Comparison of ENCODE assay signal across 20 cellular contexts in genomic region chr14:34035934-34036250, GRCh38.
DNase-seq lines count a peak whose midpoint lies in the region; ATAC-seq and TF ChIP-seq lines count a peak whose summit lies in the region.
"Had no signal": no experiment of that assay in that cellular context is flagged by ENCODE, and none has a peak within 500 bp of the region (broad histone marks: within the 10 kb centered on the region; RNA-seq: fewer than 3 reads in every experiment).

No MANE protein-coding gene starts in this region.

- no peaks in the 10 kb centered on the region for H4K20me1 ChIP-seq in mammary epithelial cell (ENCODE audit: insufficient read depth, low read length)

- dilution Hi-C loops in mammary epithelial cell (cut with HindIII; ENCODE audit: low sequenced_read_pairs): no loop called here

- WGBS in mammary epithelial cell (ENCODE audit: low coverage, missing lambda C conversion rate): 100% methylated on average over 1 of the region's 1 CpG

- H3K4me3 Mint-ChIP-seq in T-helper 17 cell: no peak overlapping the region
- H3K4me3 Mint-ChIP-seq: activated CD4-positive, alpha-beta memory T cell treated with anti-CD3 and anti-CD28 coated beads for 36 hours; CD8-positive, alpha-beta memory T cell; naive B cell had no signal

- POLR2A ChIA-PET in RWPE1 (lab: Yijun Ruan, JAX; ENCODE audit: low non-redundant PET): no interaction called here

- no peak overlapping the region for H3K27ac Mint-ChIP-seq in T-helper 17 cell
- H3K27ac Mint-ChIP-seq: activated CD4-positive, alpha-beta memory T cell treated with anti-CD3 and anti-CD28 coated beads for 36 hours; CD8-positive, alpha-beta memory T cell; naive B cell had no signal

- H3K4me3 ChIP-seq in mammary epithelial cell (replicated peaks in 1 of 3; ENCODE audit: insufficient read depth in 1 of 3, low read depth in 2 of 3, low read length in 3 of 3) (no peak overlapping the region), lower lobe of right lung (no peak overlapping the region), stomach smooth muscle (ENCODE audit: low read length in 2 of 2) (peak overlapping the region in 1 of 2 donors; percentile 8)
- H3K4me3 ChIP-seq: uterus had no signal

- DNase-seq in RWPE1 (ENCODE audit: low spot score) (no peak), mammary epithelial cell (no peak), lower lobe of right lung (no peak), T-helper 17 cell (no peak), NCI-H2029 (lab: John Stamatoyannopoulos, UW) (no peak)
- no peak for DNase-seq in activated CD4-positive, alpha-beta T cell treated with anti-CD3 and anti-CD28 coated beads for 4 hours
- DNase-seq: activated CD4-positive, alpha-beta memory T cell treated with anti-CD3 and anti-CD28 coated beads for 36 hours; activated CD4-positive, CD25-positive, alpha-beta regulatory T cell; activated effector memory CD4-positive, alpha-beta T cell treated with Interleukin-2 at 50 U/mL for 16 hours; AML-193; brain microvascular endothelial cell; CD8-positive, alpha-beta memory T cell; cortex of kidney; hippocampal formation; MM.1S; naive B cell; NCI-H1436; stimulated activated CD8-positive, alpha-beta memory T cell treated with anti-CD3 and anti-CD28 coated beads, Interleukin-4, amount 100 ng/mL, for 48 hours; uterus had no signal

- CTCF ChIA-PET in RWPE1 (lab: Yijun Ruan, JAX) (no interaction called here), mammary epithelial cell (lab: Charles Lee; ENCODE audit: low non-redundant PET) (interaction anchor here (0.6 to 0.7 kb wide), 2 partner anchors 24 to 62 kb away, joined by 3 to 4 read pairs; no protein-coding TSS in a partner anchor)

- H3K79me2 ChIP-seq in mammary epithelial cell (ENCODE audit: insufficient read depth, low read length): no peaks in the 10 kb centered on the region

- H3K27me3 Mint-ChIP-seq in T-helper 17 cell: no peaks in the 10 kb centered on the region

- intact Hi-C loops in mammary epithelial cell (cut with micrococcal nuclease): loop anchor here (1.0 to 5.0 kb wide), 4 partner anchors 7 to 191 kb away; no protein-coding TSS in a partner anchor
- intact Hi-C loops in lower lobe of right lung (cut with DNase I): no loop called here

- H3K27ac ChIP-seq in RWPE1: peak overlapping the region; percentile 94
- peak overlapping the region; percentile 85 for H3K27ac ChIP-seq in mammary epithelial cell (ENCODE audit: insufficient read depth, low read depth, low read length)
- peak overlapping the region; percentile 48 for H3K27ac ChIP-seq in lower lobe of right lung
- peak overlapping the region; percentile 24 for H3K27ac ChIP-seq in stomach smooth muscle (ENCODE audit: low read length)
- H3K27ac ChIP-seq: brain microvascular endothelial cell had no signal

- H3K36me3 Mint-ChIP-seq in T-helper 17 cell (ENCODE audit: low read depth): peaks cover 4% of the 10 kb centered on the region
- H3K36me3 Mint-ChIP-seq: activated CD4-positive, alpha-beta memory T cell treated with anti-CD3 and anti-CD28 coated beads for 36 hours; naive B cell had no signal

- TF ChIP-seq CTCF in RWPE1 (conservative IDR thresholded peaks at IDR 0.05; ENCODE audit: low read depth) (no peak), mammary epithelial cell (conservative IDR thresholded peaks at IDR 0.05 in 1 of 2, IDR thresholded peaks at IDR 0.05 in 1 of 2; ENCODE audit: extremely low read depth in 1 of 2, insufficient read depth in 1 of 2, low read depth in 1 of 2, low read length in 2 of 2) (no peak), lower lobe of right lung (IDR thresholded peaks at IDR 0.05) (no peak)

- peak overlapping the region; percentile 17 for H3K9ac ChIP-seq in mammary epithelial cell (ENCODE audit: insufficient read depth, low read length)
- H3K9ac ChIP-seq in stomach smooth muscle (ENCODE audit: low read length in 2 of 2): no peak overlapping the region

- TSS peak; percentile 98 for BruUV-seq in mammary epithelial cell (replicated peaks; lab: Mats Ljungman, UMichigan)

- H3K9me3 ChIP-seq in mammary epithelial cell (replicated peaks; ENCODE audit: insufficient read depth, low read length): no peaks in the 10 kb centered on the region
- H3K9me3 ChIP-seq in lower lobe of right lung: no peaks in the 10 kb centered on the region
- H3K9me3 ChIP-seq in stomach smooth muscle (ENCODE audit: control insufficient read depth in 2 of 2, low read length in 2 of 2): no peaks in the 10 kb centered on the region
- H3K9me3 ChIP-seq in T-helper 17 cell (ENCODE audit: control insufficient read depth, low read length, poor library complexity, severe bottlenecking): no peaks in the 10 kb centered on the region
- H3K9me3 ChIP-seq: uterus had no signal

- H3K4me1 ChIP-seq in mammary epithelial cell (ENCODE audit: insufficient read depth, low read length): peaks cover 41% of the 10 kb centered on the region
- H3K4me1 ChIP-seq in lower lobe of right lung: peaks cover 7% of the 10 kb centered on the region
- H3K4me1 ChIP-seq in stomach smooth muscle (ENCODE audit: control insufficient read depth, insufficient read depth, low read length): peaks cover 17% of the 10 kb centered on the region
- H3K4me1 ChIP-seq: uterus had no signal

- peaks cover 7% of the 10 kb centered on the region for H3K4me1 Mint-ChIP-seq in T-helper 17 cell
- H3K4me1 Mint-ChIP-seq: naive B cell had no signal

- H3K4me2 ChIP-seq in mammary epithelial cell (ENCODE audit: insufficient read depth, low read depth, low read length): no peak overlapping the region

- H3K36me3 ChIP-seq in mammary epithelial cell (ENCODE audit: insufficient read depth, low read length) (no peaks in the 10 kb centered on the region), lower lobe of right lung (no peaks in the 10 kb centered on the region), stomach smooth muscle (ENCODE audit: control insufficient read depth in 2 of 2, insufficient read depth in 2 of 2, low read length in 2 of 2) (no peaks in the 10 kb centered on the region)
- H3K36me3 ChIP-seq: brain microvascular endothelial cell, uterus had no signal

- no peaks in the 10 kb centered on the region for H3K27me3 ChIP-seq in mammary epithelial cell (ENCODE audit: insufficient read depth, low read length)
- H3K27me3 ChIP-seq in lower lobe of right lung (ENCODE audit: low read depth): no peaks in the 10 kb centered on the region
- no peaks in the 10 kb centered on the region for H3K27me3 ChIP-seq in stomach smooth muscle (ENCODE audit: control insufficient read depth in 1 of 2, insufficient read depth in 2 of 2, low read length in 2 of 2)
- H3K27me3 ChIP-seq: brain microvascular endothelial cell, uterus had no signal

- in situ Hi-C loops in mammary epithelial cell (cut with MboI; ENCODE audit: low sequenced_read_pairs in 2 of 2): no loop called here

- peak overlapping the region; percentile 46 for H2AFZ ChIP-seq in mammary epithelial cell (ENCODE audit: low read depth, low read length)

- ATAC-seq in lower lobe of right lung (no peak), T-helper 17 cell (no peak)

Comparison
In these comparisons a context has a peak if more than half of its experiments do, and no peak if none do; other contexts are left out.
1. H3K27ac ChIP-seq: peak in every context shown above with its lines; median percentile 94 in RWPE1; 85 in mammary epithelial cell; 48 in lower lobe of right lung; 24 in stomach smooth muscle.